ENCODE assay signal across 16 cellular contexts in the genomic region with DNA sequence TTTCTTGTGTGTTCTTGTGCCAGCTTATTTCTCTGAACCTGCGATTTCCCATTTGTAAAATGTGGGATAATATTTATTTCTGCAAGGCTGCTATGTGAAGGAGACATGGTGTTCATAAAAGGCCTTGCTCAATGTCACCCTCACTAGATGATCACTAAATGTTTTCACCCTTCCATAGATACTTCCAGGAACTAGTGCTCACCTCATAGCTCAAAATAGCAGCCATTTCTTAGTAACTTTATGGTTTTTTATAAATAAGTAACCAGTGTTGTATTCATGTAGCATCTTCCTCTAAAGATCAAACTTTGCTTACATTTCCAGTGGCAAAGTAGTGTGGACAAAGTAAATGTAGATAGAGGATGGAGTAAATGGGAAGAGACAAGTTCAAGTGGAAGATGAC. TPM values are rescaled to one million over a fixed set of nuclear protein-coding genes. Genes with fewer than 3 reads are reported as not detected.
DNase-seq lines count a peak whose midpoint lies in the region; ATAC-seq, FAIRE-seq and TF ChIP-seq lines count a peak whose summit lies in the region.
"Had no signal": no experiment of that assay in that cellular context is flagged by ENCODE, and none has a peak within 500 bp of the region (broad histone marks: within the 10 kb centered on the region; RNA-seq: fewer than 3 reads in every experiment).

No MANE protein-coding gene starts in this region.

- BruUV-seq in PC-9 (replicated peaks; lab: Mats Ljungman, UMichigan): no TSS peak

- ATAC-seq in A549 (no peak), GM19452 (IDR thresholded peaks at IDR 0.05; ENCODE audit: unreplicated experiment) (peak; percentile 54)
- ATAC-seq: stimulated activated naive CD8-positive, alpha-beta T cell treated with anti-CD3 and anti-CD28 coated beads, Interleukin-15, amount 100 ng/mL, for 72 hours had no signal

- no peak for TF ChIP-seq RAD21 in A549 (conservative IDR thresholded peaks at IDR 0.05 in 1 of 2, IDR thresholded peaks at IDR 0.05 in 1 of 2)

- H3K36me3 ChIP-seq in PC-9 (ENCODE audit: low read depth): no peaks in the 10 kb centered on the region
- H3K36me3 ChIP-seq: ascending aorta had no signal

- no peak overlapping the region for H2AFZ ChIP-seq in PC-9

- H4K20me1 ChIP-seq in PC-9 (ENCODE audit: insufficient read depth): no peaks in the 10 kb centered on the region

- H3K4me1 ChIP-seq in A549 (peaks cover 53% of the 10 kb centered on the region), PC-9 (replicated peaks; ENCODE audit: insufficient read depth) (peaks cover 55% of the 10 kb centered on the region)
- H3K4me1 ChIP-seq: ascending aorta had no signal

- intact Hi-C loops in PC-9 (cut with micrococcal nuclease; ENCODE audit: unreplicated experiment) (no loop called here), dorsolateral prefrontal cortex (cut with DNase I) (no loop called here)

- H3K79me2 ChIP-seq in PC-9 (ENCODE audit: low read depth): no peaks in the 10 kb centered on the region

- POLR2A ChIA-PET in A549 (lab: Yijun Ruan, JAX): interaction anchor here (0.7 to 1.2 kb wide), 5 partner anchors 9 to 536 kb away, joined by 3 to 7 read pairs (median 4); partner anchors contain the start of gene CCDC83
- POLR2A ChIA-PET in PC-9 (lab: Charles Lee; ENCODE audit: unreplicated experiment): interaction anchor here (0.6 to 0.7 kb wide), 2 partner anchors 159 to 329 kb away, joined by 3 to 6 read pairs; partner anchors contain the start of gene TMEM126B

- no peaks in the 10 kb centered on the region for H3K9me3 ChIP-seq in A549
- H3K9me3 ChIP-seq in PC-9 (ENCODE audit: insufficient read depth, low read depth): peaks cover 8% of the 10 kb centered on the region
- H3K9me3 ChIP-seq: ascending aorta had no signal

- CTCF ChIA-PET in A549 (lab: Yijun Ruan, JAX): interaction anchor here (1.0 to 1.5 kb wide), 7 partner anchors 10 to 41 kb away, joined by 3 to 6 read pairs (median 4); no protein-coding TSS in a partner anchor
- CTCF ChIA-PET in PC-9 (lab: Charles Lee): no interaction called here

- TF ChIP-seq POLR2A in A549 (IDR thresholded peaks at IDR 0.05; ENCODE audit: low read length) (no peak), H54 (IDR thresholded peaks at IDR 0.05; ENCODE audit: low read depth, low read length) (no peak)

- TF ChIP-seq CTCF in A549 (IDR thresholded peaks at IDR 0.05) (no peak), PC-9 (conservative IDR thresholded peaks at IDR 0.05) (no peak), dorsolateral prefrontal cortex (IDR thresholded peaks at IDR 0.05 in 54 of 56, conservative IDR thresholded peaks at IDR 0.05 in 2 of 56; ENCODE audit: low read depth in 1 of 56, partially characterized antibody in 56 of 56) (no peak)

- FAIRE-seq in A549 (lab: Jason Lieb, UNC) (no peak), H54 (lab: Jason Lieb, UNC) (no peak)

- peak overlapping the region; percentile 86 to 96 for H3K27ac ChIP-seq in A549
- H3K27ac ChIP-seq in PC-9: peak overlapping the region; percentile 83
- H3K27ac ChIP-seq in dorsolateral prefrontal cortex: no peak overlapping the region
- H3K27ac ChIP-seq: ascending aorta had no signal

- H3K9me2 ChIP-seq in PC-9 (ENCODE audit: insufficient read depth): no peaks in the 10 kb centered on the region; the same call in 1 of the 2 replicates

- WGBS in A549 (ENCODE audit: missing lambda C conversion rate): 79% methylated on average over 1 of the region's 1 CpG

- H3K4me2 ChIP-seq in A549 (peak overlapping the region; percentile 80), PC-9 (peak overlapping the region; percentile 60)

- H3K27me3 ChIP-seq in PC-9 (ENCODE audit: insufficient read depth, low read depth): no peaks in the 10 kb centered on the region
- H3K27me3 ChIP-seq in dorsolateral prefrontal cortex: no peaks in the 10 kb centered on the region
- H3K27me3 ChIP-seq: ascending aorta had no signal

- peaks cover 26% of the 10 kb centered on the region for H3F3A ChIP-seq in PC-9 (ENCODE audit: insufficient read depth, low read depth)

- no peak for TF ChIP-seq EP300 in A549 (IDR thresholded peaks at IDR 0.05)

- DNase-seq in A549 (ENCODE audit: low read depth in 1 of 2, low spot score in 1 of 2): no peak
- no peak for DNase-seq in PC-9
- DNase-seq in kidney tubule cell (ENCODE audit: low spot score): peak; percentile 44
- DNase-seq in dorsolateral prefrontal cortex: no peak
- DNase-seq in NCI-H446 treated with DMSO at 0.1 percent for 48 hours (lab: John Stamatoyannopoulos, UW): no peak
- no peak for DNase-seq in NCI-H1694 (lab: John Stamatoyannopoulos, UW)
- DNase-seq in H54 (ENCODE audit: insufficient read length, low spot score): no peak
- DNase-seq: activated CD4-positive, alpha-beta T cell treated with anti-CD3 and anti-CD28 coated beads for 4 hours; activated naive CD4-positive, alpha-beta T cell treated with anti-CD3 and anti-CD28 coated beads, Interleukin-2, amount 50 U/mL, for 16 hours; CD4-positive, alpha-beta memory T cell; GDM1; NCI-H510A treated with DMSO at 0.1 percent for 48 hours; stimulated activated CD4-positive, alpha-beta T cell treated with anti-CD3 and anti-CD28 coated beads, Interleukin-4, amount 100 ng/mL, for 24 hours; stimulated activated naive CD8-positive, alpha-beta T cell treated with anti-CD3 and anti-CD28 coated beads, Interleukin-15, amount 100 ng/mL, for 72 hours had no signal

- H3K4me3 ChIP-seq in A549 (no peak overlapping the region), PC-9 (0 out of 2 replicates have a peak overlapping the region, but pooled peaks have one; percentile 15), dorsolateral prefrontal cortex (no peak overlapping the region)
- H3K4me3 ChIP-seq: ascending aorta had no signal

TF ChIP-seq in A549, 52 proteins besides CTCF, POLR2A, EP300 and RAD21:
- TF ChIP-seq, protein P1, sequence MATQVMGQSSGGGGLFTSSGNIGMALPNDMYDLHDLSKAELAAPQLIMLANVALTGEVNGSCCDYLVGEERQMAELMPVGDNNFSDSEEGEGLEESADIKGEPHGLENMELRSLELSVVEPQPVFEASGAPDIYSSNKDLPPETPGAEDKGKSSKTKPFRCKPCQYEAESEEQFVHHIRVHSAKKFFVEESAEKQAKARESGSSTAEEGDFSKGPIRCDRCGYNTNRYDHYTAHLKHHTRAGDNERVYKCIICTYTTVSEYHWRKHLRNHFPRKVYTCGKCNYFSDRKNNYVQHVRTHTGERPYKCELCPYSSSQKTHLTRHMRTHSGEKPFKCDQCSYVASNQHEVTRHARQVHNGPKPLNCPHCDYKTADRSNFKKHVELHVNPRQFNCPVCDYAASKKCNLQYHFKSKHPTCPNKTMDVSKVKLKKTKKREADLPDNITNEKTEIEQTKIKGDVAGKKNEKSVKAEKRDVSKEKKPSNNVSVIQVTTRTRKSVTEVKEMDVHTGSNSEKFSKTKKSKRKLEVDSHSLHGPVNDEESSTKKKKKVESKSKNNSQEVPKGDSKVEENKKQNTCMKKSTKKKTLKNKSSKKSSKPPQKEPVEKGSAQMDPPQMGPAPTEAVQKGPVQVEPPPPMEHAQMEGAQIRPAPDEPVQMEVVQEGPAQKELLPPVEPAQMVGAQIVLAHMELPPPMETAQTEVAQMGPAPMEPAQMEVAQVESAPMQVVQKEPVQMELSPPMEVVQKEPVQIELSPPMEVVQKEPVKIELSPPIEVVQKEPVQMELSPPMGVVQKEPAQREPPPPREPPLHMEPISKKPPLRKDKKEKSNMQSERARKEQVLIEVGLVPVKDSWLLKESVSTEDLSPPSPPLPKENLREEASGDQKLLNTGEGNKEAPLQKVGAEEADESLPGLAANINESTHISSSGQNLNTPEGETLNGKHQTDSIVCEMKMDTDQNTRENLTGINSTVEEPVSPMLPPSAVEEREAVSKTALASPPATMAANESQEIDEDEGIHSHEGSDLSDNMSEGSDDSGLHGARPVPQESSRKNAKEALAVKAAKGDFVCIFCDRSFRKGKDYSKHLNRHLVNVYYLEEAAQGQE (IDR thresholded peaks at IDR 0.05): no peak
- TF ChIP-seq JUNB (IDR thresholded peaks at IDR 0.05) (no peak), FOSL2 (IDR thresholded peaks at IDR 0.05) (no peak), FOSL2 (CRISPR knock-in tag; IDR thresholded peaks at IDR 0.05) (no peak), NFE2L2 (conservative IDR thresholded peaks at IDR 0.05; ENCODE audit: low read length) (no peak), POLR2AphosphoS2 (conservative IDR thresholded peaks at IDR 0.05; ENCODE audit: low read length) (no peak), SREBF2 (IDR thresholded peaks at IDR 0.05) (no peak), RFX5 (IDR thresholded peaks at IDR 0.05) (no peak), FOXS1 (CRISPR knock-in tag; IDR thresholded peaks at IDR 0.05) (no peak), USF2 (IDR thresholded peaks at IDR 0.05) (no peak), ESRRA (IDR thresholded peaks at IDR 0.05; ENCODE audit: borderline replicate concordance, low read length) (no peak), NR3C1 (IDR thresholded peaks at IDR 0.05) (no peak), CEBPB (IDR thresholded peaks at IDR 0.05) (no peak), ZSCAN20 (CRISPR knock-in tag; IDR thresholded peaks at IDR 0.05) (no peak)
TF ChIP-seq in A549: peak in this region for 0.

RNA-seq across cellular contexts. Expression of gene SYTL2, which starts 23.8 kb away (rescaled TPM):
- polyA plus RNA-seq in A549 (2011; rRNA removed): 34.2 and 41.6 TPM in 2 replicates
- 4.1 and 4.6 TPM in 2 replicates for polyA plus RNA-seq in A549 (2012; cell fraction: cytosol; rRNA removed)
- 5.4 and 13.3 TPM in 2 replicates for polyA plus RNA-seq in A549 (2012; cell fraction: nucleus; rRNA removed)
- 10.8 to 15.5 TPM (median 11.6 TPM) in 3 replicates for polyA plus RNA-seq in A549 (2017; fragmentation: RNase III; extraction: RNeasy Plus Mini Kit Qiagen cat#74134 plus additional on column Dnase treatment)
- polyA minus RNA-seq in A549 (2011; rRNA and poly(A)+ RNA removed): 15.1 and 16.5 TPM in 2 replicates
- total RNA-seq in PC-9 (2021): 13.3 and 16.0 TPM in 2 replicates
- 100 to 1,000 TPM in 112 of 120 experiments, 10 to 100 TPM in 8; 74.0 to 191 (median 133) TPM for total RNA-seq in dorsolateral prefrontal cortex

Comparison
In these comparisons a context has a peak if more than half of its experiments do, and no peak if none do; other contexts are left out.
1. H3K27ac ChIP-seq: peak in A549 (2 of 2) and PC-9 (single experiment); none in dorsolateral prefrontal cortex (0 of 59).